12 cellular contexts compared by ENCODE assay signal in genomic region chr11:64853709-64854108, GRCh38. TPM values are rescaled to one million over a fixed set of nuclear protein-coding genes. Genes with fewer than 3 reads are reported as not detected.
A peak's percentile ranks its signal among the peaks of the same experiment; 100 is the strongest.
DNase-seq lines count a peak whose midpoint lies in the region; ATAC-seq and TF ChIP-seq lines count a peak whose summit lies in the region.
"Had no signal": no experiment of that assay in that cellular context is flagged by ENCODE, and none has a peak within 500 bp of the region (broad histone marks: within the 10 kb centered on the region; RNA-seq: fewer than 3 reads in every experiment).

No MANE protein-coding gene starts in this region.

- no peaks in the 10 kb centered on the region; the same call in 1 of the 2 replicates for H3K36me3 ChIP-seq in Panc1 (ENCODE audit: control insufficient read depth, insufficient read depth, low read length)
- 0 out of 2 replicates have a peak, but pooled peaks cover 5% of the 10 kb centered on the region for H3K36me3 ChIP-seq in MM.1S (replicated peaks; ENCODE audit: insufficient read depth, low read length)

- H3K79me2 ChIP-seq in MM.1S (ENCODE audit: low read length) = peaks cover 9% of the 10 kb centered on the region

- POLR2A ChIA-PET in activated CD4-positive, alpha-beta T cell treated with anti-CD3 and anti-CD28 coated beads, Interleukin-2, amount 10 ng/mL, durations not matched to agents 7 days and 5 days (lab: Charles Lee) = no interaction called here
- POLR2A ChIA-PET in Panc1 (lab: Charles Lee) = interaction anchor here (0.6 kb wide), 1 partner anchor 165 kb away, joined by 12 read pairs; no protein-coding TSS in a partner anchor

- no peak overlapping the region for H2AFZ ChIP-seq in MM.1S (ENCODE audit: low read length)

- no peaks in the 10 kb centered on the region for H3K9me3 Mint-ChIP-seq in activated CD4-positive, alpha-beta T cell treated with anti-CD3 and anti-CD28 coated beads, Interleukin-2, amount 10 ng/mL, durations not matched to agents 7 days and 5 days
- no peaks in the 10 kb centered on the region for H3K9me3 Mint-ChIP-seq in stimulated activated effector memory CD8-positive, alpha-beta T cell treated with anti-CD3 and anti-CD28 coated beads, Interleukin-12 subunit alpha, Interleukin-12 subunit beta, amount 100 ng/mL, for 72 hours

- peaks cover 91% of the 10 kb centered on the region for H3K4me1 Mint-ChIP-seq in activated CD4-positive, alpha-beta T cell treated with anti-CD3 and anti-CD28 coated beads, Interleukin-2, amount 10 ng/mL, durations not matched to agents 7 days and 5 days
- H3K4me1 Mint-ChIP-seq in stimulated activated effector memory CD8-positive, alpha-beta T cell treated with anti-CD3 and anti-CD28 coated beads, Interleukin-12 subunit alpha, Interleukin-12 subunit beta, amount 100 ng/mL, for 72 hours = peaks cover 87% of the 10 kb centered on the region

- in situ Hi-C loops in Panc1 (cut with HindIII; ENCODE audit: low pct_unique_long_range_greater_than_20kb, low sequenced_read_pairs) = no loop called here

- H3K9me3 ChIP-seq in Panc1 (ENCODE audit: control insufficient read depth, insufficient read depth, low read depth, low read length) (no peaks in the 10 kb centered on the region), MM.1S (replicated peaks; ENCODE audit: insufficient read depth, low read length) (no peaks in the 10 kb centered on the region)

- H3K4me3 ChIP-seq in Panc1 (ENCODE audit: low read depth in 2 of 2, low read length in 2 of 2) = no peak overlapping the region
- H3K4me3 ChIP-seq in MM.1S (ENCODE audit: low read length) = no peak overlapping the region

- H3K27ac ChIP-seq in Panc1 (ENCODE audit: low read length) (peak overlapping the region; percentile 98), MM.1S (ENCODE audit: low read length) (no peak overlapping the region)

- intact Hi-C loops in Panc1 (cut with micrococcal nuclease; ENCODE audit: unreplicated experiment) (no loop called here), posterior vena cava (cut with DNase I) (no loop called here)

- peaks cover 59% of the 10 kb centered on the region for H3K36me3 Mint-ChIP-seq in activated CD4-positive, alpha-beta T cell treated with anti-CD3 and anti-CD28 coated beads, Interleukin-2, amount 10 ng/mL, durations not matched to agents 7 days and 5 days (ENCODE audit: low read depth)
- H3K36me3 Mint-ChIP-seq in stimulated activated effector memory CD8-positive, alpha-beta T cell treated with anti-CD3 and anti-CD28 coated beads, Interleukin-12 subunit alpha, Interleukin-12 subunit beta, amount 100 ng/mL, for 72 hours = peaks cover 87% of the 10 kb centered on the region

- H3K4me1 ChIP-seq in Panc1 (ENCODE audit: control insufficient read depth, insufficient read depth, low read length) = peaks cover 88% of the 10 kb centered on the region
- H3K4me1 ChIP-seq in MM.1S (ENCODE audit: low read length) = peaks cover 48% of the 10 kb centered on the region

- H3K27ac Mint-ChIP-seq in activated CD4-positive, alpha-beta T cell treated with anti-CD3 and anti-CD28 coated beads, Interleukin-2, amount 10 ng/mL, durations not matched to agents 7 days and 5 days = peak overlapping the region; percentile 88
- peak overlapping the region; percentile 97 for H3K27ac Mint-ChIP-seq in stimulated activated effector memory CD8-positive, alpha-beta T cell treated with anti-CD3 and anti-CD28 coated beads, Interleukin-12 subunit alpha, Interleukin-12 subunit beta, amount 100 ng/mL, for 72 hours

- no peak overlapping the region for H3K4me2 ChIP-seq in MM.1S (ENCODE audit: low read depth, low read length)

- no peak overlapping the region for H3K4me3 Mint-ChIP-seq in activated CD4-positive, alpha-beta T cell treated with anti-CD3 and anti-CD28 coated beads, Interleukin-2, amount 10 ng/mL, durations not matched to agents 7 days and 5 days
- H3K4me3 Mint-ChIP-seq in stimulated activated effector memory CD8-positive, alpha-beta T cell treated with anti-CD3 and anti-CD28 coated beads, Interleukin-12 subunit alpha, Interleukin-12 subunit beta, amount 100 ng/mL, for 72 hours = peak overlapping the region; percentile 87

- H3K9ac ChIP-seq in MM.1S (ENCODE audit: low read length) = no peak overlapping the region

- H3F3A ChIP-seq in MM.1S (ENCODE audit: insufficient read depth, low read length) = peaks cover 25% of the 10 kb centered on the region

- H3K27me3 ChIP-seq in Panc1 (ENCODE audit: control insufficient read depth, insufficient read depth, low read length) (no peaks in the 10 kb centered on the region), MM.1S (replicated peaks; ENCODE audit: insufficient read depth, low read length) (no peaks in the 10 kb centered on the region)

- BruUV-seq in Panc1 (replicated peaks; lab: Mats Ljungman, UMichigan) = no TSS peak

- ATAC-seq in Panc1 = no peak
- no peak for ATAC-seq in stimulated activated effector memory CD8-positive, alpha-beta T cell treated with anti-CD3 and anti-CD28 coated beads, Interleukin-12 subunit alpha, Interleukin-12 subunit beta, amount 100 ng/mL, for 72 hours
- ATAC-seq in GM21390 (IDR thresholded peaks at IDR 0.05; ENCODE audit: unreplicated experiment) = no peak

- no peaks in the 10 kb centered on the region for H3K9me2 ChIP-seq in MM.1S (replicated peaks; ENCODE audit: insufficient read depth, low read length)

- no peaks in the 10 kb centered on the region for H3K27me3 Mint-ChIP-seq in activated CD4-positive, alpha-beta T cell treated with anti-CD3 and anti-CD28 coated beads, Interleukin-2, amount 10 ng/mL, durations not matched to agents 7 days and 5 days

- DNase-seq in activated CD4-positive, alpha-beta T cell treated with anti-CD3 and anti-CD28 coated beads, Interleukin-2, amount 10 ng/mL, durations not matched to agents 7 days and 5 days = no peak
- DNase-seq in activated CD4-positive, alpha-beta T cell treated with anti-CD3 and anti-CD28 coated beads for 1 hour = no peak
- DNase-seq in Panc1 (ENCODE audit: low read depth, low spot score) (no peak), MM.1S (no peak), posterior vena cava (ENCODE audit: low spot score) (no peak)
- DNase-seq in effector CD8-positive, alpha-beta T cell (lab: John Stamatoyannopoulos, UW) = peak; percentile 20
- DNase-seq in stimulated activated effector memory CD8-positive, alpha-beta T cell treated with anti-CD3 and anti-CD28 coated beads, Interleukin-12 subunit alpha, Interleukin-12 subunit beta, amount 100 ng/mL, for 72 hours (ENCODE audit: low spot score in 2 of 2) = no peak
- DNase-seq: NCI-H1417, NCI-H774, occipital lobe, T-helper 9 cell had no signal

- CTCF ChIA-PET in activated CD4-positive, alpha-beta T cell treated with anti-CD3 and anti-CD28 coated beads, Interleukin-2, amount 10 ng/mL, durations not matched to agents 7 days and 5 days (lab: Charles Lee) = interaction anchor here (0.6 to 32.1 kb wide), 7 partner anchors 5 to 294 kb away, joined by 3 to 732 read pairs (median 5); partner anchors contain the start of genes CDC42BPG and EHD1
- CTCF ChIA-PET in Panc1 (lab: Charles Lee) = interaction anchor here (0.6 to 1.3 kb wide), 3 partner anchors 11 to 257 kb away, joined by 3 to 8 read pairs (median 4); no protein-coding TSS in a partner anchor

- H4K20me1 ChIP-seq in MM.1S (ENCODE audit: insufficient read depth, low read length) = no peaks in the 10 kb centered on the region

- TF ChIP-seq CTCF in Panc1 (IDR thresholded peaks at IDR 0.05) (no peak), MM.1S (IDR thresholded peaks at IDR 0.05; ENCODE audit: low read length) (no peak)

RNA-seq across cellular contexts. Expression of gene CDC42BPG, which starts 9.3 kb away (rescaled TPM):
- total RNA-seq in activated CD4-positive, alpha-beta T cell treated with anti-CD3 and anti-CD28 coated beads, Interleukin-2, amount 10 ng/mL, durations not matched to agents 7 days and 5 days = 1 to 10 TPM in 1 of 2 experiments, under 1 TPM in 1; 0.42 to 1.3 TPM
- total RNA-seq in Panc1 (2021; ENCODE audit: unreplicated experiment) = 4.1 TPM
- 3.1 TPM for polyA plus RNA-seq in Panc1 (2012; ENCODE audit: insufficient read length)
- total RNA-seq in posterior vena cava = under 1 TPM; 0.37 to 0.38 TPM

RNA-seq across cellular contexts. Expression of gene EHD1, which starts 24.7 kb away (rescaled TPM):
- total RNA-seq in activated CD4-positive, alpha-beta T cell treated with anti-CD3 and anti-CD28 coated beads, Interleukin-2, amount 10 ng/mL, durations not matched to agents 7 days and 5 days = 100 to 1,000 TPM; 131 to 149 TPM
- total RNA-seq in Panc1 (2021; ENCODE audit: unreplicated experiment) (186 TPM), posterior vena cava (100 to 1,000 TPM; 135 to 164 TPM)
- polyA plus RNA-seq in Panc1 (2012; ENCODE audit: insufficient read length) = 280 TPM

RNA-seq across cellular contexts. Expression of gene MEN1, which starts 43.4 kb away (rescaled TPM):
- 10 to 100 TPM; 35.1 to 38.7 TPM for total RNA-seq in activated CD4-positive, alpha-beta T cell treated with anti-CD3 and anti-CD28 coated beads, Interleukin-2, amount 10 ng/mL, durations not matched to agents 7 days and 5 days
- total RNA-seq in Panc1 (2021; ENCODE audit: unreplicated experiment) (54.5 TPM), posterior vena cava (1 to 10 TPM; 9.2 to 9.4 TPM)
- polyA plus RNA-seq in Panc1 (2012; ENCODE audit: insufficient read length) = 84.8 TPM

RNA-seq across cellular contexts. Expression of gene MAP4K2, which starts 50.7 kb away (rescaled TPM):
- total RNA-seq in activated CD4-positive, alpha-beta T cell treated with anti-CD3 and anti-CD28 coated beads, Interleukin-2, amount 10 ng/mL, durations not matched to agents 7 days and 5 days = 10 to 100 TPM; 86.6 to 91.2 TPM
- total RNA-seq in Panc1 (2021; ENCODE audit: unreplicated experiment) (46.4 TPM), posterior vena cava (10 to 100 TPM; 13.2 to 14.7 TPM)
- 57.8 TPM for polyA plus RNA-seq in Panc1 (2012; ENCODE audit: insufficient read length)
